In the genomic region with DNA sequence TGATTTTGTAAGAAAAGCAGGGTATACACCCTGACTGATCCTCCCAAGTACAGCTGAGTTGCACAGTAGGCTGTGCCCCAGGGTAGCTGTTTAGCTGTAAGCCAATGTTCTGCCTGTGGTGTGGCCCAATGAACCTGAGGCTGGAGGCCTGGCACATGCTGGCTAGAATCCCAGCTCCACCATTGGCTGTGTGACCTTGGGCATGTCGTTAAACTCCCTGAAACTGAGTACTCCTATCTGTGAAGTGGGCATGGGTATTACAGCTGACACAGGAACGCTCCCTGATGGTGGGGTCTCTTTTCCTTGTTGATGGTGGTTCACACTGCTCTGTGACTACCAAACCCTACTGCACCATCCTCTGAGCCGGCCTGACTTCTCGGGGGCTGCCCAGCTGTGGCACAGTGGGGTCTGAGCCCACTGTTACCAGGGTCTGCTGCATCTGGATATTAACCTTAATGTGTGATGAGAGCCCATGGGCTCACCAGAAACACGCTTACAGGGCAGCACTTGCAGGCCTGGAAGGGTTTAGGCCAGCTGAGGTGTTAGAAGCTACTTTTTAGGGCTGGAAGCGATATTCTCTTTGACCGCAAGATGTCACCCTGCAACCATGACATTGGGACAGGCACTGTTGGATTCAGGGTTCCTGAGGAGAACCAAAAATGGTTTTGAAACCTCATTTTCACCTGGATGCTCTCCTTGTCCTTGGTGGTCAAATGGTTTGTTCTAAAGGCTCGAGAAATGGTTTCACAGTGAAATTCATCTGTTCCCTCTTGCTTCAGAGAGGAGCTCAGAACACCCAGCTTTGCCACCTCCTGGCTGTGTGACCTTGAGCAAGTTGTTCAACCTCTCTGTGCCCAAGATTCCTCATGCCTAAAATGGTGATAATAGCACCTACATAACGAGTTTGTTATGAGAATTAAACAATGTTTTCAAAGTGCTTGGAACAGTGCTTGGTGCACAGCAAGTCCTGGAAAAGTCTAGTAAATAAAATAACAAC, we compare ENCODE assay signal across 2 cellular contexts.
TF ChIP-seq lines count a peak whose summit lies in the region.

No MANE protein-coding gene starts in this region.

TF ChIP-seq in WTC11, 78 proteins besides CTCF, POLR2A, EP300 and RAD21 (continued from another document):
- TF ChIP-seq ZNF232 (CRISPR knock-in tag; IDR thresholded peaks at IDR 0.05) (no peak), ZNF396 (CRISPR knock-in tag; IDR thresholded peaks at IDR 0.05; ENCODE audit: borderline replicate concordance) (no peak), ZNF219 (CRISPR knock-in tag; IDR thresholded peaks at IDR 0.05; ENCODE audit: borderline replicate concordance) (no peak), TEAD1 (CRISPR knock-in tag; IDR thresholded peaks at IDR 0.05) (no peak)
- TF ChIP-seq, protein P1, sequence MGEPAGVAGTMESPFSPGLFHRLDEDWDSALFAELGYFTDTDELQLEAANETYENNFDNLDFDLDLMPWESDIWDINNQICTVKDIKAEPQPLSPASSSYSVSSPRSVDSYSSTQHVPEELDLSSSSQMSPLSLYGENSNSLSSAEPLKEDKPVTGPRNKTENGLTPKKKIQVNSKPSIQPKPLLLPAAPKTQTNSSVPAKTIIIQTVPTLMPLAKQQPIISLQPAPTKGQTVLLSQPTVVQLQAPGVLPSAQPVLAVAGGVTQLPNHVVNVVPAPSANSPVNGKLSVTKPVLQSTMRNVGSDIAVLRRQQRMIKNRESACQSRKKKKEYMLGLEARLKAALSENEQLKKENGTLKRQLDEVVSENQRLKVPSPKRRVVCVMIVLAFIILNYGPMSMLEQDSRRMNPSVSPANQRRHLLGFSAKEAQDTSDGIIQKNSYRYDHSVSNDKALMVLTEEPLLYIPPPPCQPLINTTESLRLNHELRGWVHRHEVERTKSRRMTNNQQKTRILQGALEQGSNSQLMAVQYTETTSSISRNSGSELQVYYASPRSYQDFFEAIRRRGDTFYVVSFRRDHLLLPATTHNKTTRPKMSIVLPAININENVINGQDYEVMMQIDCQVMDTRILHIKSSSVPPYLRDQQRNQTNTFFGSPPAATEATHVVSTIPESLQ (CRISPR knock-in tag; IDR thresholded peaks at IDR 0.05): no peak
- TF ChIP-seq, protein P2, sequence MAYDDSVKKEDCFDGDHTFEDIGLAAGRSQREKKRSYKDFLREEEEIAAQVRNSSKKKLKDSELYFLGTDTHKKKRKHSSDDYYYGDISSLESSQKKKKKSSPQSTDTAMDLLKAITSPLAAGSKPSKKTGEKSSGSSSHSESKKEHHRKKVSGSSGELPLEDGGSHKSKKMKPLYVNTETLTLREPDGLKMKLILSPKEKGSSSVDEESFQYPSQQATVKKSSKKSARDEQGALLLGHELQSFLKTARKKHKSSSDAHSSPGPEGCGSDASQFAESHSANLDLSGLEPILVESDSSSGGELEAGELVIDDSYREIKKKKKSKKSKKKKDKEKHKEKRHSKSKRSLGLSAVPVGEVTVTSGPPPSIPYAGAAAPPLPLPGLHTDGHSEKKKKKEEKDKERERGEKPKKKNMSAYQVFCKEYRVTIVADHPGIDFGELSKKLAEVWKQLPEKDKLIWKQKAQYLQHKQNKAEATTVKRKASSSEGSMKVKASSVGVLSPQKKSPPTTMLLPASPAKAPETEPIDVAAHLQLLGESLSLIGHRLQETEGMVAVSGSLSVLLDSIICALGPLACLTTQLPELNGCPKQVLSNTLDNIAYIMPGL (CRISPR knock-in tag; IDR thresholded peaks at IDR 0.05): no peak

TF ChIP-seq in HepG2, 621 proteins besides CTCF, POLR2A, EP300 and RAD21 (continued from another document):
- TF ChIP-seq, protein P3, sequence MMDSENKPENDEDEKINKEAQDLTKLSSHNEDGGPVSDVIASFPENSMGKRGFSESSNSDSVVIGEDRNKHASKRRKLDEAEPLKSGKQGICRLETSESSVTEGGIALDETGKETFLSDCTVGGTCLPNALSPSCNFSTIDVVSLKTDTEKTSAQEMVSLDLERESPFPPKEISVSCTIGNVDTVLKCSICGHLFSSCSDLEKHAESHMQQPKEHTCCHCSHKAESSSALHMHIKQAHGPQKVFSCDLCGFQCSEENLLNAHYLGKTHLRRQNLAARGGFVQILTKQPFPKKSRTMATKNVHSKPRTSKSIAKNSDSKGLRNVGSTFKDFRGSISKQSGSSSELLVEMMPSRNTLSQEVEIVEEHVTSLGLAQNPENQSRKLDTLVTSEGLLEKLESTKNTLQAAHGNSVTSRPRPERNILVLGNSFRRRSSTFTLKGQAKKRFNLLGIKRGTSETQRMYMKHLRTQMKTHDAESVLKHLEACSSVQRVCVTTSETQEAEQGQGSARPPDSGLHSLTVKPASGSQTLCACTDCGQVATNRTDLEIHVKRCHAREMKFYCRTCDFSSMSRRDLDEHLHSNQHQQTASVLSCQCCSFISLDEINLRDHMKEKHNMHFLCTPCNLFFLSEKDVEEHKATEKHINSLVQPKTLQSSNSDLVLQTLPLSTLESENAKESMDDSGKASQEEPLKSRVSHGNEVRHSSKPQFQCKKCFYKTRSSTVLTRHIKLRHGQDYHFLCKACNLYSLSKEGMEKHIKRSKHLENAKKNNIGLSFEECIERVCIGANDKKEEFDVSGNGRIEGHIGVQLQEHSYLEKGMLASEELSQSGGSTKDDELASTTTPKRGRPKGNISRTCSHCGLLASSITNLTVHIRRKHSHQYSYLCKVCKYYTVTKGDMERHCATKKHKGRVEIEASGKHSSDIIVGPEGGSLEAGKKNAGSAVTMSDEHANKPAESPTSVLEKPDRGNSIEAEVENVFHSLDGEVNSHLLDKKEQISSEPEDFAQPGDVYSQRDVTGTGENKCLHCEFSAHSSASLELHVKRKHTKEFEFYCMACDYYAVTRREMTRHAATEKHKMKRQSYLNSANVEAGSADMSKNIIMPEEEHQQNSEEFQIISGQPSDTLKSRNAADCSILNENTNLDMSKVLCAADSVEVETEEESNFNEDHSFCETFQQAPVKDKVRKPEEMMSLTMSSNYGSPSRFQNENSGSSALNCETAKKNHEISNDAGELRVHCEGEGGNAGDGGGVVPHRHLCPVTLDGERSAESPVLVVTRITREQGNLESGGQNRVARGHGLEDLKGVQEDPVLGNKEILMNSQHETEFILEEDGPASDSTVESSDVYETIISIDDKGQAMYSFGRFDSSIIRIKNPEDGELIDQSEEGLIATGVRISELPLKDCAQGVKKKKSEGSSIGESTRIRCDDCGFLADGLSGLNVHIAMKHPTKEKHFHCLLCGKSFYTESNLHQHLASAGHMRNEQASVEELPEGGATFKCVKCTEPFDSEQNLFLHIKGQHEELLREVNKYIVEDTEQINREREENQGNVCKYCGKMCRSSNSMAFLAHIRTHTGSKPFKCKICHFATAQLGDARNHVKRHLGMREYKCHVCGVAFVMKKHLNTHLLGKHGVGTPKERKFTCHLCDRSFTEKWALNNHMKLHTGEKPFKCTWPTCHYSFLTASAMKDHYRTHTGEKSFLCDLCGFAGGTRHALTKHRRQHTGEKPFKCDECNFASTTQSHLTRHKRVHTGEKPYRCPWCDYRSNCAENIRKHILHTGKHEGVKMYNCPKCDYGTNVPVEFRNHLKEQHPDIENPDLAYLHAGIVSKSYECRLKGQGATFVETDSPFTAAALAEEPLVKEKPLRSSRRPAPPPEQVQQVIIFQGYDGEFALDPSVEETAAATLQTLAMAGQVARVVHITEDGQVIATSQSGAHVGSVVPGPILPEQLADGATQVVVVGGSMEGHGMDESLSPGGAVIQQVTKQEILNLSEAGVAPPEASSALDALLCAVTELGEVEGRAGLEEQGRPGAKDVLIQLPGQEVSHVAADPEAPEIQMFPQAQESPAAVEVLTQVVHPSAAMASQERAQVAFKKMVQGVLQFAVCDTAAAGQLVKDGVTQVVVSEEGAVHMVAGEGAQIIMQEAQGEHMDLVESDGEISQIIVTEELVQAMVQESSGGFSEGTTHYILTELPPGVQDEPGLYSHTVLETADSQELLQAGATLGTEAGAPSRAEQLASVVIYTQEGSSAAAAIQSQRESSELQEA (CRISPR knock-in tag; IDR thresholded peaks at IDR 0.05; ENCODE audit: not compliant biosample characterization): no peak
- TF ChIP-seq BORCS8-MEF2B (CRISPR knock-in tag; IDR thresholded peaks at IDR 0.05) (0 out of 2 replicates have a peak, but pooled peaks have one; percentile 24), AGO2 (optimal IDR thresholded peaks at IDR 0.05; ENCODE audit: low read depth, low read length) (no peak), STAG1 (CRISPR knock-in tag; IDR thresholded peaks at IDR 0.05) (peak; percentile 96), GLMP (CRISPR knock-in tag; IDR thresholded peaks at IDR 0.05; ENCODE audit: borderline replicate concordance) (no peak), RBM22 (optimal IDR thresholded peaks at IDR 0.05; ENCODE audit: low read length) (no peak), ZNF550 (CRISPR knock-in tag; IDR thresholded peaks at IDR 0.05; ENCODE audit: borderline replicate concordance) (no peak)
- TF ChIP-seq, protein P4, sequence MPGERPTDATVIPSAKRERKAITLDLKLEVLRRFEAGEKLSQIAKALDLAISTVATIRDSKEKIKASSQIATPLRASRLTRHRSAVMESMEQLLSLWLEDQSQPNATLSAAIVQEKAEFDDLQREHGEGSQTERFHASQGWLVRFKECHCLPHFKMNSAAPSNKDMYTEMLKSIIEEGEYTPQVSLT (CRISPR knock-in tag; IDR thresholded peaks at IDR 0.05; ENCODE audit: borderline replicate concordance, low read depth): no peak
